ENCODE assay signal across 13 cellular contexts in genomic region chr1:229623838-229624237, GRCh38. TPM values are rescaled to one million over a fixed set of nuclear protein-coding genes. Genes with fewer than 3 reads are reported as not detected.
A peak's percentile ranks its signal among the peaks of the same experiment; 100 is the strongest.
DNase-seq lines count a peak whose midpoint lies in the region; ATAC-seq and TF ChIP-seq lines count a peak whose summit lies in the region.
"Had no signal": no experiment of that assay in that cellular context is flagged by ENCODE, and none has a peak within 500 bp of the region (broad histone marks: within the 10 kb centered on the region; RNA-seq: fewer than 3 reads in every experiment).

No MANE protein-coding gene starts in this region.

- no peak overlapping the region for H3K27ac ChIP-seq in CD8-positive, alpha-beta memory T cell (ENCODE audit: low read depth, low read length)
- no peak overlapping the region for H3K27ac ChIP-seq in H9 (ENCODE audit: insufficient read length, low read depth, low read length)
- H3K27ac ChIP-seq: testis had no signal

- H3K9me3 Mint-ChIP-seq in CD8-positive, alpha-beta memory T cell: no peaks in the 10 kb centered on the region
- no peaks in the 10 kb centered on the region for H3K9me3 Mint-ChIP-seq in H9
- no peaks in the 10 kb centered on the region for H3K9me3 Mint-ChIP-seq in activated T-helper 1 cell treated with anti-CD3 and anti-CD28 coated beads, Interleukin-12 subunit alpha, Interleukin-12 subunit beta, Interleukin-2, Interleukin-4 antibody, amounts not matched to agents 30 ng/mL and 10 ng/mL and 1 ng/mL, durations not matched to agents 14 hours and 24 hours and 36 hours
- no peaks in the 10 kb centered on the region for H3K9me3 Mint-ChIP-seq in natural killer cell

- H3K27ac Mint-ChIP-seq in CD8-positive, alpha-beta memory T cell: peak overlapping the region in 4 of 8 donors; percentile 13 to 74 (median 18)
- 0 out of 7 replicates have a peak overlapping the region, but pooled peaks of 1 of the 3 experiments have one; percentile 5 for H3K27ac Mint-ChIP-seq in H9
- no peak overlapping the region for H3K27ac Mint-ChIP-seq in activated T-helper 1 cell treated with anti-CD3 and anti-CD28 coated beads, Interleukin-12 subunit alpha, Interleukin-12 subunit beta, Interleukin-2, Interleukin-4 antibody, amounts not matched to agents 30 ng/mL and 10 ng/mL and 1 ng/mL, durations not matched to agents 14 hours and 24 hours and 36 hours
- H3K27ac Mint-ChIP-seq in natural killer cell: no peak overlapping the region

- H4K20me1 ChIP-seq in H9 (ENCODE audit: control insufficient read depth, insufficient read depth, insufficient read length): no peaks in the 10 kb centered on the region

- H2AK5ac ChIP-seq in H9 (ENCODE audit: insufficient read length, low read length): no peak overlapping the region

- H3K79me2 ChIP-seq in H9 (ENCODE audit: insufficient read depth, low read length): peaks cover 29% of the 10 kb centered on the region

- no peak overlapping the region for H3K9ac ChIP-seq in H9 (ENCODE audit: extremely low read depth, insufficient read length, low read length)

- no peak overlapping the region for H3K4ac ChIP-seq in H9 (ENCODE audit: low read depth, low read length)

- DNase-seq in CD8-positive, alpha-beta memory T cell: no peak
- no peak for DNase-seq in H9
- no peak for DNase-seq in activated T-helper 1 cell treated with anti-CD3 and anti-CD28 coated beads, Interleukin-12 subunit alpha, Interleukin-12 subunit beta, Interleukin-2, Interleukin-4 antibody, amounts not matched to agents 30 ng/mL and 10 ng/mL and 1 ng/mL, durations not matched to agents 14 hours and 24 hours and 36 hours (ENCODE audit: low spot score)
- no peak for DNase-seq in natural killer cell
- DNase-seq in activated gamma-delta T cell (lab: John Stamatoyannopoulos, UW): no peak
- no peak for DNase-seq in SIG-M5 treated with dmso at 0.1 percent for 504 hours (lab: John Stamatoyannopoulos, UW; ENCODE audit: unreplicated experiment)
- DNase-seq in GDM1 (lab: John Stamatoyannopoulos, UW): no peak
- DNase-seq: activated CD4-positive, alpha-beta T cell treated with anti-CD3 and anti-CD28 coated beads for 4 hours; DMS153; KBM-7; stimulated activated CD4-positive, alpha-beta T cell treated with anti-CD3 and anti-CD28 coated beads, Interleukin-4, amount 100 ng/mL, for 1 hour; testis had no signal

- H3K4me2 ChIP-seq in H9 (ENCODE audit: insufficient read depth, insufficient read length, low read length): no peak overlapping the region

- no peak for ATAC-seq in natural killer cell
- no peak for ATAC-seq in GM19351 (IDR thresholded peaks at IDR 0.05; ENCODE audit: unreplicated experiment)

- no peak overlapping the region for H3K18ac ChIP-seq in H9 (ENCODE audit: insufficient read length, low read depth, low read length)

- no CpG with 5 or more reads among the region's 1 CpG for WGBS in H9 (ENCODE audit: extremely low coverage, insufficient read length, low lambda C conversion rate)

- H3K79me1 ChIP-seq in H9 (ENCODE audit: insufficient read depth, low read depth, low read length, poor library complexity, severe bottlenecking): no peaks in the 10 kb centered on the region

- no peak overlapping the region for H2BK15ac ChIP-seq in H9 (ENCODE audit: low read depth, low read length)

- H2BK5ac ChIP-seq in H9 (ENCODE audit: insufficient read length, low read length): no peak overlapping the region

- no peak overlapping the region for H2AFZ ChIP-seq in H9 (ENCODE audit: low read length)

- intact Hi-C loops in activated T-helper 1 cell treated with anti-CD3 and anti-CD28 coated beads, Interleukin-12 subunit alpha, Interleukin-12 subunit beta, Interleukin-2, Interleukin-4 antibody, amounts not matched to agents 30 ng/mL and 10 ng/mL and 1 ng/mL, durations not matched to agents 14 hours and 24 hours and 36 hours (cut with micrococcal nuclease): loop anchor here (1.0 to 10.0 kb wide), 3 partner anchors 40 to 1241 kb away; partner anchors contain the start of gene C1orf198
- intact Hi-C loops in natural killer cell (cut with micrococcal nuclease): loop anchor here (10.0 kb wide), 1 partner anchor 1021 kb away; the partner anchor contains the start of gene COG2

- no peak overlapping the region for H2BK120ac ChIP-seq in H9 (ENCODE audit: low read depth, low read length, poor library complexity, severe bottlenecking)

- H3K36me3 ChIP-seq in CD8-positive, alpha-beta memory T cell (ENCODE audit: insufficient read depth, low read length): no peaks in the 10 kb centered on the region

- TF ChIP-seq CTCF in H9 (conservative IDR thresholded peaks at IDR 0.05): no peak
- no peak for TF ChIP-seq CTCF in natural killer cell (IDR thresholded peaks at IDR 0.05)

- no peak overlapping the region for H4K91ac ChIP-seq in H9 (ENCODE audit: insufficient read length, low read depth, low read length)

- peaks cover 55 to 84% (median 74%) of the 10 kb centered on the region in 3 donors for H3K4me1 Mint-ChIP-seq in CD8-positive, alpha-beta memory T cell
- H3K4me1 Mint-ChIP-seq in H9: peaks cover 30 to 39% of the 10 kb centered on the region in 2 experiments
- peaks cover 60% of the 10 kb centered on the region for H3K4me1 Mint-ChIP-seq in activated T-helper 1 cell treated with anti-CD3 and anti-CD28 coated beads, Interleukin-12 subunit alpha, Interleukin-12 subunit beta, Interleukin-2, Interleukin-4 antibody, amounts not matched to agents 30 ng/mL and 10 ng/mL and 1 ng/mL, durations not matched to agents 14 hours and 24 hours and 36 hours (ENCODE audit: low read depth)
- peaks cover 50 to 51% of the 10 kb centered on the region in 2 donors for H3K4me1 Mint-ChIP-seq in natural killer cell

- no peak overlapping the region for H3K14ac ChIP-seq in H9 (ENCODE audit: insufficient read depth, low read length)

- H4K8ac ChIP-seq in H9 (replicated peaks; ENCODE audit: insufficient read length, low read depth, low read length): no peak overlapping the region

- no peak overlapping the region for H3T11ph ChIP-seq in H9 (ENCODE audit: low read length)

- no peak overlapping the region for H2BK12ac ChIP-seq in H9 (ENCODE audit: insufficient read length, low read depth, low read length)

- H2BK20ac ChIP-seq in H9 (ENCODE audit: low read depth, low read length, poor library complexity, severe bottlenecking): no peak overlapping the region

- H3K27me3 Mint-ChIP-seq in CD8-positive, alpha-beta memory T cell: no peaks in the 10 kb centered on the region
- H3K27me3 Mint-ChIP-seq in H9 (ENCODE audit: low read depth): no peaks in the 10 kb centered on the region
- no peaks in the 10 kb centered on the region for H3K27me3 Mint-ChIP-seq in activated T-helper 1 cell treated with anti-CD3 and anti-CD28 coated beads, Interleukin-12 subunit alpha, Interleukin-12 subunit beta, Interleukin-2, Interleukin-4 antibody, amounts not matched to agents 30 ng/mL and 10 ng/mL and 1 ng/mL, durations not matched to agents 14 hours and 24 hours and 36 hours (ENCODE audit: insufficient read depth)
- H3K27me3 Mint-ChIP-seq in natural killer cell (ENCODE audit: low read depth in 2 of 2): no peaks in the 10 kb centered on the region

- H3K9me3 ChIP-seq in CD8-positive, alpha-beta memory T cell (ENCODE audit: low read length): no peaks in the 10 kb centered on the region
- no peaks in the 10 kb centered on the region for H3K9me3 ChIP-seq in H9 (ENCODE audit: control insufficient read depth, low read depth, low read length)
- H3K9me3 ChIP-seq: testis had no signal

- peaks cover 38% of the 10 kb centered on the region for H3K4me1 ChIP-seq in CD8-positive, alpha-beta memory T cell (ENCODE audit: insufficient read depth, low read length)
- H3K4me1 ChIP-seq in H9 (ENCODE audit: insufficient read depth, low read length): peaks cover 4% of the 10 kb centered on the region; the same call in 1 of the 2 replicates

- no peak overlapping the region for H3K23ac ChIP-seq in H9 (ENCODE audit: insufficient read length, low read depth, low read length)

- H3K23me2 ChIP-seq in H9 (ENCODE audit: insufficient read length, low read depth, low read length, poor library complexity, severe bottlenecking): peaks cover 10% of the 10 kb centered on the region

- peak overlapping the region; percentile 45 to 96 (median 93) for H3K4me3 Mint-ChIP-seq in CD8-positive, alpha-beta memory T cell
- H3K4me3 Mint-ChIP-seq in H9 (peak overlapping the region; percentile 52 to 89), natural killer cell (peak overlapping the region; percentile 92)
- peak overlapping the region; percentile 97 for H3K4me3 Mint-ChIP-seq in activated T-helper 1 cell treated with anti-CD3 and anti-CD28 coated beads, Interleukin-12 subunit alpha, Interleukin-12 subunit beta, Interleukin-2, Interleukin-4 antibody, amounts not matched to agents 30 ng/mL and 10 ng/mL and 1 ng/mL, durations not matched to agents 14 hours and 24 hours and 36 hours

- H4K5ac ChIP-seq in H9 (ENCODE audit: insufficient read length, low read depth, low read length): no peak overlapping the region

- CTCF ChIA-PET in CD8-positive, alpha-beta memory T cell (lab: Charles Lee): interaction anchor here (1.1 to 4.5 kb wide), 2 partner anchors 9 to 65 kb away, joined by 5 to 19 read pairs; partner anchors contain the start of gene ABCB10

- no peaks in the 10 kb centered on the region for H3K27me3 ChIP-seq in CD8-positive, alpha-beta memory T cell (ENCODE audit: insufficient read depth, low read length, poor library complexity, severe bottlenecking)
- H3K27me3 ChIP-seq in H9 (ENCODE audit: insufficient read depth, low read length): no peaks in the 10 kb centered on the region
- H3K27me3 ChIP-seq: testis had no signal

- H3K56ac ChIP-seq in H9 (ENCODE audit: insufficient read length, low read depth, low read length): no peak overlapping the region

- no peak overlapping the region for H3K4me3 ChIP-seq in CD8-positive, alpha-beta memory T cell (ENCODE audit: low read length)
- H3K4me3 ChIP-seq: testis had no signal

- POLR2A ChIA-PET in CD8-positive, alpha-beta memory T cell (lab: Charles Lee): interaction anchor here (3.4 kb wide), 1 partner anchor 65 kb away, joined by 18 read pairs; the partner anchor contains the start of gene ABCB10

- H3K36me3 Mint-ChIP-seq in CD8-positive, alpha-beta memory T cell: peaks cover 0 to 14% (median 2%) of the 10 kb centered on the region in 3 donors
- H3K36me3 Mint-ChIP-seq in H9 (ENCODE audit: insufficient read depth in 1 of 3, low read depth in 3 of 3) (peaks cover 5 to 14% (median 5%) of the 10 kb centered on the region in 3 experiments; a peak in 6 of 7 replicates), natural killer cell (no peaks in the 10 kb centered on the region)
- H3K36me3 Mint-ChIP-seq in activated T-helper 1 cell treated with anti-CD3 and anti-CD28 coated beads, Interleukin-12 subunit alpha, Interleukin-12 subunit beta, Interleukin-2, Interleukin-4 antibody, amounts not matched to agents 30 ng/mL and 10 ng/mL and 1 ng/mL, durations not matched to agents 14 hours and 24 hours and 36 hours (ENCODE audit: low read depth): peaks cover 20% of the 10 kb centered on the region

RNA-seq across cellular contexts. Expression of gene TAF5L, which starts 2.1 kb away (rescaled TPM):
- total RNA-seq in CD8-positive, alpha-beta memory T cell: 10 to 100 TPM; 30.5 to 31.7 TPM
- polyA plus RNA-seq in CD8-positive, alpha-beta memory T cell: 7.2 TPM
- 30.3 and 33.6 TPM in 2 replicates for total RNA-seq in H9 (2021)
- 35.8 and 37.9 TPM in 2 replicates for total RNA-seq in activated T-helper 1 cell treated with anti-CD3 and anti-CD28 coated beads, Interleukin-12 subunit alpha, Interleukin-12 subunit beta, Interleukin-2, Interleukin-4 antibody, amounts not matched to agents 30 ng/mL and 10 ng/mL and 1 ng/mL, durations not matched to agents 14 hours and 24 hours and 36 hours
- 10 to 100 TPM; 21.6 to 37.9 (median 32.7) TPM for total RNA-seq in natural killer cell

RNA-seq across cellular contexts. Expression of gene URB2, which starts 2.2 kb away (rescaled TPM):
- total RNA-seq in CD8-positive, alpha-beta memory T cell: 10 to 100 TPM; 37.6 to 38.2 TPM
- polyA plus RNA-seq in CD8-positive, alpha-beta memory T cell: 6.5 TPM
- total RNA-seq in H9 (2021) (51.9 and 53.2 TPM in 2 replicates), natural killer cell (10 to 100 TPM in 1 of 3 donors, 1 to 10 TPM in 2; 5.5 to 10.4 (median 9.8) TPM)
- total RNA-seq in activated T-helper 1 cell treated with anti-CD3 and anti-CD28 coated beads, Interleukin-12 subunit alpha, Interleukin-12 subunit beta, Interleukin-2, Interleukin-4 antibody, amounts not matched to agents 30 ng/mL and 10 ng/mL and 1 ng/mL, durations not matched to agents 14 hours and 24 hours and 36 hours: 37.3 and 38.4 TPM in 2 replicates
